16 cellular contexts compared by ENCODE assay signal in the genomic region with DNA sequence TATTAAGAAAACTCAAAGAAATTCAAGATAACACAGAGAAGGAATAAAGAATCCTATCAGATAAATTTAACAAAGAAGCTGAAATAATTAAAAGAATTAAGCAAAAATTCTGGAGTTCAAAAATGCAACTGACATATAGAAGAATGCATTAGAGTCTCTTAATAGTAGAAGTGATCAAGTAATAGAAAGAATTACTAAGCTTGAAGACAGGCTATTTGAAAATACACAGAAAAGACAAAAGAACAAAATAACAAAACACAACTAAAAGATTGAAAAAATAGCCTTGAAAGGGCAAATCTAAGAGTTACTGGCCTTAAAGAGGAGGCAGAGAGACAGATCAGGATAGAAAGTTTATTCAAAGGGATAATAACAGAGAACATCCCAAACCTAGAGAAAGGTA. TPM values are rescaled to one million over a fixed set of nuclear protein-coding genes. Genes with fewer than 3 reads are reported as not detected.
A peak's percentile ranks its signal among the peaks of the same experiment; 100 is the strongest.
DNase-seq lines count a peak whose midpoint lies in the region; ATAC-seq, FAIRE-seq and TF ChIP-seq lines count a peak whose summit lies in the region.
"Had no signal": no experiment of that assay in that cellular context is flagged by ENCODE, and none has a peak within 500 bp of the region (broad histone marks: within the 10 kb centered on the region; RNA-seq: fewer than 3 reads in every experiment).

No MANE protein-coding gene starts in this region.

- H3K27me3 Mint-ChIP-seq in endodermal cell (ENCODE audit: insufficient read depth): no peaks in the 10 kb centered on the region
- peaks cover 2% of the 10 kb centered on the region for H3K27me3 Mint-ChIP-seq in glutamatergic neuron (ENCODE audit: unreplicated experiment)
- H3K27me3 Mint-ChIP-seq: B cell; CD4-positive, alpha-beta T cell had no signal

- peak overlapping the region; percentile 70; the same call in 2 of the 3 replicates for H3K4me2 ChIP-seq in A549

- H3K4me1 Mint-ChIP-seq in endodermal cell (peaks cover 25% of the 10 kb centered on the region), glutamatergic neuron (ENCODE audit: low read depth, unreplicated experiment) (no peaks in the 10 kb centered on the region)

- H3K36me3 Mint-ChIP-seq in endodermal cell (ENCODE audit: low read depth) (peaks cover 40% of the 10 kb centered on the region), glutamatergic neuron (ENCODE audit: unreplicated experiment) (peaks cover 33% of the 10 kb centered on the region)

- no peak for TF ChIP-seq CTCF in A549 (IDR thresholded peaks at IDR 0.05)
- no peak for TF ChIP-seq CTCF in Panc1 (IDR thresholded peaks at IDR 0.05)
- TF ChIP-seq CTCF in endodermal cell (conservative IDR thresholded peaks at IDR 0.05): no peak
- TF ChIP-seq CTCF in glutamatergic neuron (IDR thresholded peaks at IDR 0.05; ENCODE audit: partially characterized antibody, unreplicated experiment): no peak

- H3K4me3 ChIP-seq in A549 (no peak overlapping the region), Panc1 (ENCODE audit: low read depth in 2 of 2, low read length in 2 of 2) (no peak overlapping the region), endodermal cell (ENCODE audit: low read length) (peak overlapping the region; percentile 26)

- POLR2A ChIA-PET in A549 (lab: Yijun Ruan, JAX) (interaction anchor here (1.5 kb wide), 1 partner anchor 97 kb away, joined by 4 read pairs; no protein-coding TSS in a partner anchor), Panc1 (lab: Charles Lee) (no interaction called here)

- no TSS peak for BruUV-seq in Panc1 (replicated peaks; lab: Mats Ljungman, UMichigan)

- no peak for TF ChIP-seq POLR2A in A549 (IDR thresholded peaks at IDR 0.05; ENCODE audit: low read length)

- H3K9me3 Mint-ChIP-seq in endodermal cell (peaks cover 42% of the 10 kb centered on the region), glutamatergic neuron (ENCODE audit: unreplicated experiment) (peaks cover 15% of the 10 kb centered on the region)

- in situ Hi-C loops in Panc1 (cut with HindIII; ENCODE audit: low pct_unique_long_range_greater_than_20kb, low sequenced_read_pairs): no loop called here

- H3K27ac ChIP-seq in A549: no peak overlapping the region; a peak in 1 of 6 replicates
- peak overlapping the region; percentile 61; the same call in 1 of the 2 replicates for H3K27ac ChIP-seq in Panc1 (ENCODE audit: low read length)
- H3K27ac ChIP-seq in endodermal cell (ENCODE audit: low read depth, low read length): no peak overlapping the region

- H3K27me3 ChIP-seq in Panc1 (ENCODE audit: control insufficient read depth, insufficient read depth, low read length) (no peaks in the 10 kb centered on the region), endodermal cell (ENCODE audit: control insufficient read depth, insufficient read depth, low read length, poor library complexity, severe bottlenecking) (no peaks in the 10 kb centered on the region)

- peak overlapping the region; percentile 32 for H3K27ac Mint-ChIP-seq in endodermal cell
- no peak overlapping the region for H3K27ac Mint-ChIP-seq in glutamatergic neuron (ENCODE audit: unreplicated experiment)
- H3K27ac Mint-ChIP-seq: B cell; CD4-positive, alpha-beta T cell had no signal

- no peak overlapping the region for H3K9ac ChIP-seq in endodermal cell (ENCODE audit: extremely low read depth, low read length, poor library complexity, severe bottlenecking)

- no peak for FAIRE-seq in A549 (lab: Jason Lieb, UNC)
- FAIRE-seq in G401.6 (lab: Jason Lieb, UNC): peak; percentile 6
- FAIRE-seq: D721Med had no signal

- DNase-seq in A549 (ENCODE audit: low read depth in 1 of 2, low spot score in 1 of 2): no peak
- DNase-seq in Panc1 (ENCODE audit: low read depth, low spot score): no peak
- DNase-seq in endodermal cell: no peak
- DNase-seq in NCI-H2171 treated with DMSO at 0.1 percent for 48 hours (lab: John Stamatoyannopoulos, UW): no peak
- no peak for DNase-seq in GM19238 (ENCODE audit: insufficient read length, low spot score)
- DNase-seq in glutamatergic neuron: no peak
- no peak for DNase-seq in putamen (ENCODE audit: low spot score)
- DNase-seq: C1 segment of cervical spinal cord; CD4-positive, alpha-beta T cell; DMS153; DMS79 treated with DMSO at 0.1 percent for 48 hours; GDM1 had no signal

- peaks cover 35% of the 10 kb centered on the region for H3K4me1 ChIP-seq in A549
- H3K4me1 ChIP-seq in Panc1 (ENCODE audit: control insufficient read depth, insufficient read depth, low read length): peaks cover 26% of the 10 kb centered on the region
- H3K4me1 ChIP-seq in endodermal cell (ENCODE audit: control insufficient read depth, insufficient read depth, low read length): peaks cover 3% of the 10 kb centered on the region

- H3K36me3 ChIP-seq in Panc1 (ENCODE audit: control insufficient read depth, insufficient read depth, low read length): no peaks in the 10 kb centered on the region
- no peaks in the 10 kb centered on the region for H3K36me3 ChIP-seq in endodermal cell (ENCODE audit: control insufficient read depth, insufficient read depth, low read length)

- intact Hi-C loops in Panc1 (cut with micrococcal nuclease; ENCODE audit: unreplicated experiment): no loop called here

- TF ChIP-seq EP300 in A549 (IDR thresholded peaks at IDR 0.05): no peak

- no peak for ATAC-seq in A549
- no peak for ATAC-seq in Panc1

- CTCF ChIA-PET in A549 (lab: Yijun Ruan, JAX) (no interaction called here), Panc1 (lab: Charles Lee) (no interaction called here)

- H3K9me3 ChIP-seq in A549: peaks cover 5% of the 10 kb centered on the region; the same call in 1 of the 3 replicates
- peaks cover 12% of the 10 kb centered on the region; the same call in 1 of the 2 replicates for H3K9me3 ChIP-seq in Panc1 (ENCODE audit: control insufficient read depth, insufficient read depth, low read depth, low read length)
- peaks cover 15% of the 10 kb centered on the region for H3K9me3 ChIP-seq in endodermal cell (ENCODE audit: control insufficient read depth, low read length)

- TF ChIP-seq RAD21 in A549 (conservative IDR thresholded peaks at IDR 0.05 in 1 of 2, IDR thresholded peaks at IDR 0.05 in 1 of 2): no peak

- H3K4me3 Mint-ChIP-seq in endodermal cell (peak overlapping the region; percentile 28), glutamatergic neuron (ENCODE audit: unreplicated experiment) (no peak overlapping the region)
- H3K4me3 Mint-ChIP-seq: B cell; CD4-positive, alpha-beta T cell; H9 had no signal

TF ChIP-seq in A549, 52 proteins besides CTCF, POLR2A, EP300 and RAD21:
- no peak for TF ChIP-seq NFE2L2 (conservative IDR thresholded peaks at IDR 0.05; ENCODE audit: low read length)
- no peak for TF ChIP-seq ZNF302 (CRISPR knock-in tag; IDR thresholded peaks at IDR 0.05)
- TF ChIP-seq, protein P1, sequence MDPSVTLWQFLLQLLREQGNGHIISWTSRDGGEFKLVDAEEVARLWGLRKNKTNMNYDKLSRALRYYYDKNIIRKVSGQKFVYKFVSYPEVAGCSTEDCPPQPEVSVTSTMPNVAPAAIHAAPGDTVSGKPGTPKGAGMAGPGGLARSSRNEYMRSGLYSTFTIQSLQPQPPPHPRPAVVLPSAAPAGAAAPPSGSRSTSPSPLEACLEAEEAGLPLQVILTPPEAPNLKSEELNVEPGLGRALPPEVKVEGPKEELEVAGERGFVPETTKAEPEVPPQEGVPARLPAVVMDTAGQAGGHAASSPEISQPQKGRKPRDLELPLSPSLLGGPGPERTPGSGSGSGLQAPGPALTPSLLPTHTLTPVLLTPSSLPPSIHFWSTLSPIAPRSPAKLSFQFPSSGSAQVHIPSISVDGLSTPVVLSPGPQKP (IDR thresholded peaks at IDR 0.05; ENCODE audit: low read depth, low read length): no peak
- TF ChIP-seq, protein P2, sequence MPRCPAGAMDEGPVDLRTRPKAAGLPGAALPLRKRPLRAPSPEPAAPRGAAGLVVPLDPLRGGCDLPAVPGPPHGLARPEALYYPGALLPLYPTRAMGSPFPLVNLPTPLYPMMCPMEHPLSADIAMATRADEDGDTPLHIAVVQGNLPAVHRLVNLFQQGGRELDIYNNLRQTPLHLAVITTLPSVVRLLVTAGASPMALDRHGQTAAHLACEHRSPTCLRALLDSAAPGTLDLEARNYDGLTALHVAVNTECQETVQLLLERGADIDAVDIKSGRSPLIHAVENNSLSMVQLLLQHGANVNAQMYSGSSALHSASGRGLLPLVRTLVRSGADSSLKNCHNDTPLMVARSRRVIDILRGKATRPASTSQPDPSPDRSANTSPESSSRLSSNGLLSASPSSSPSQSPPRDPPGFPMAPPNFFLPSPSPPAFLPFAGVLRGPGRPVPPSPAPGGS (IDR thresholded peaks at IDR 0.05): no peak
- TF ChIP-seq KDM1A (IDR thresholded peaks at IDR 0.05; ENCODE audit: low read depth): no peak
- TF ChIP-seq HOXB13 (CRISPR knock-in tag; IDR thresholded peaks at IDR 0.05; ENCODE audit: low read depth): no peak
- TF ChIP-seq MAX (IDR thresholded peaks at IDR 0.05): no peak
- no peak for TF ChIP-seq FOSB (CRISPR knock-in tag; IDR thresholded peaks at IDR 0.05)
- TF ChIP-seq HDAC2 (IDR thresholded peaks at IDR 0.05): no peak

RNA-seq across cellular contexts. Expression of gene SNX14, which starts 12.1 kb away (rescaled TPM):
- 79.8 and 113 TPM in 2 replicates for polyA plus RNA-seq in A549 (2011; rRNA removed)
- polyA plus RNA-seq in A549 (2012; cell fraction: cytosol; rRNA removed): 22.9 and 24.6 TPM in 2 replicates
- 29.7 and 34.0 TPM in 2 replicates for polyA plus RNA-seq in A549 (2012; cell fraction: nucleus; rRNA removed)
- polyA plus RNA-seq in A549 (2017; fragmentation: RNase III; extraction: RNeasy Plus Mini Kit Qiagen cat#74134 plus additional on column Dnase treatment): 46.6 to 52.6 TPM (median 47.1 TPM) in 3 replicates
- polyA minus RNA-seq in A549 (2011; rRNA and poly(A)+ RNA removed): 25.0 and 31.1 TPM in 2 replicates
- total RNA-seq in Panc1 (2021; ENCODE audit: unreplicated experiment): 119 TPM
- 94.1 TPM for polyA plus RNA-seq in Panc1 (2012; ENCODE audit: insufficient read length)
- total RNA-seq in endodermal cell: 10 to 100 TPM; 61.3 to 69.6 TPM
- polyA plus RNA-seq in endodermal cell (2013, experiment 1 of 2): 45.1 TPM
- 50.0 TPM for polyA plus RNA-seq in endodermal cell (2013, experiment 2 of 2)
- 73.6 TPM for total RNA-seq in glutamatergic neuron (ENCODE audit: unreplicated experiment)
